Comparison of ENCODE assay signal across 26 cellular contexts in genomic region chr6:320351-321157, GRCh38. TPM values are rescaled to one million over a fixed set of nuclear protein-coding genes. Genes with fewer than 3 reads are reported as not detected.
DNase-seq lines count a peak whose midpoint lies in the region; ATAC-seq and TF ChIP-seq lines count a peak whose summit lies in the region.
"Had no signal": no experiment of that assay in that cellular context is flagged by ENCODE, and none has a peak within 500 bp of the region (broad histone marks: within the 10 kb centered on the region; RNA-seq: fewer than 3 reads in every experiment).

No MANE protein-coding gene starts in this region.

- peaks cover 4% of the 10 kb centered on the region for H3K36me3 Mint-ChIP-seq in stimulated activated memory B cell treated with anti-CD40 and anti-IgM and Interleukin-4, amounts not matched to agents 10 μg/mL and 1 μg/mL and 100 μg/mL, for 72 hours

- TF ChIP-seq POLR2A in GM19099 (IDR thresholded peaks at IDR 0.05; ENCODE audit: extremely low read depth, insufficient read length, low read depth) = peak; percentile 57

- DNase-seq in Right ventricle myocardium superior = peak; percentile 40
- DNase-seq in heart right ventricle = no peak
- DNase-seq in coronary artery (ENCODE audit: low spot score) = peak; percentile 69
- DNase-seq: activated CD4-positive, alpha-beta T cell treated with anti-CD3 and anti-CD28 coated beads, Interleukin-2, amount 50 U/mL, for 4 hours; activated CD8-positive, alpha-beta memory T cell treated with anti-CD3 and anti-CD28 coated beads, Interleukin-2, amount 50 U/mL, for 4 hours; activated naive CD8-positive, alpha-beta T cell treated with anti-CD3 and anti-CD28 coated beads, Interleukin-2, amount 50 U/mL, for 24 hours; cerebellar nuclear complex; GDM1; heart left ventricle; Karpas-422; MV-4-11; naive thymus-derived CD4-positive, alpha-beta T cell; NCI-H146; NCI-H2171; NCI-H526 treated with DMSO at 0.1 percent for 48 hours; stimulated activated CD4-positive, alpha-beta T cell treated with anti-CD3 and anti-CD28 coated beads, Interleukin-4, amount 100 ng/mL, for 1 hour; stimulated activated naive CD4-positive, alpha-beta T cell; testis had no signal

- peak overlapping the region; percentile 8 for H3K4me3 Mint-ChIP-seq in stimulated activated memory B cell treated with anti-CD40 and anti-IgM and Interleukin-4, amounts not matched to agents 10 μg/mL and 1 μg/mL and 100 μg/mL, for 72 hours
- H3K4me3 Mint-ChIP-seq: activated naive CD8-positive, alpha-beta T cell treated with anti-CD3 and anti-CD28 coated beads, Interleukin-2, amount 50 U/mL, for 24 hours; naive thymus-derived CD4-positive, alpha-beta T cell; T-helper 2 cell treated with Interferon-gamma antibody and Interleukin-4, amounts not matched to agents 5 μg/mL and 100 μg/mL, for 36 hours had no signal

- ATAC-seq in Right ventricle myocardium superior (ENCODE audit: poor library complexity) (no peak), heart right ventricle (no peak), GM21447 (IDR thresholded peaks at IDR 0.05; ENCODE audit: unreplicated experiment) (no peak), GM21367 (IDR thresholded peaks at IDR 0.05; ENCODE audit: unreplicated experiment) (no peak), GM18517 (IDR thresholded peaks at IDR 0.05; ENCODE audit: unreplicated experiment) (no peak)
- peak; percentile 35 for ATAC-seq in stimulated activated memory B cell treated with anti-CD40 and anti-IgM and Interleukin-4, amounts not matched to agents 10 μg/mL and 1 μg/mL and 100 μg/mL, for 72 hours
- ATAC-seq: A549; activated naive CD8-positive, alpha-beta T cell treated with anti-CD3 and anti-CD28 coated beads, Interleukin-2, amount 50 U/mL, for 24 hours; naive thymus-derived CD4-positive, alpha-beta T cell had no signal

- no peaks in the 10 kb centered on the region for H3K27me3 ChIP-seq in heart right ventricle
- H3K27me3 ChIP-seq: heart left ventricle, testis, vagina had no signal

- H3K27ac Mint-ChIP-seq in stimulated activated memory B cell treated with anti-CD40 and anti-IgM and Interleukin-4, amounts not matched to agents 10 μg/mL and 1 μg/mL and 100 μg/mL, for 72 hours = no peak overlapping the region
- H3K27ac Mint-ChIP-seq: activated naive CD8-positive, alpha-beta T cell treated with anti-CD3 and anti-CD28 coated beads, Interleukin-2, amount 50 U/mL, for 24 hours; naive thymus-derived CD4-positive, alpha-beta T cell; T-helper 2 cell treated with Interferon-gamma antibody and Interleukin-4, amounts not matched to agents 5 μg/mL and 100 μg/mL, for 36 hours had no signal

- H3K27me3 Mint-ChIP-seq in stimulated activated memory B cell treated with anti-CD40 and anti-IgM and Interleukin-4, amounts not matched to agents 10 μg/mL and 1 μg/mL and 100 μg/mL, for 72 hours = no peaks in the 10 kb centered on the region
- H3K27me3 Mint-ChIP-seq: activated naive CD8-positive, alpha-beta T cell treated with anti-CD3 and anti-CD28 coated beads, Interleukin-2, amount 50 U/mL, for 24 hours; naive thymus-derived CD4-positive, alpha-beta T cell had no signal

- 89 to 90% methylated on average over 13 of the region's 13 CpGs for WGBS in heart right ventricle, 2 donors

- TF ChIP-seq CTCF in heart right ventricle (IDR thresholded peaks at IDR 0.05) (no peak), coronary artery (IDR thresholded peaks at IDR 0.05) (no peak)

- no peaks in the 10 kb centered on the region for H3K9me3 ChIP-seq in heart right ventricle
- H3K9me3 ChIP-seq: A549, heart left ventricle, testis, vagina had no signal

- peaks cover 0 to 51% (median 20%) of the 10 kb centered on the region in 9 donors for H3K4me1 ChIP-seq in heart right ventricle
- H3K4me1 ChIP-seq: A549, testis had no signal

- H3K36me3 ChIP-seq in heart right ventricle = no peaks in the 10 kb centered on the region
- H3K36me3 ChIP-seq: heart left ventricle, vagina had no signal

- intact Hi-C loops in Right ventricle myocardium superior (cut with DNase I) (no loop called here), heart right ventricle (cut with DNase I) (no loop called here)

- H3K9me3 Mint-ChIP-seq in stimulated activated memory B cell treated with anti-CD40 and anti-IgM and Interleukin-4, amounts not matched to agents 10 μg/mL and 1 μg/mL and 100 μg/mL, for 72 hours = no peaks in the 10 kb centered on the region
- H3K9me3 Mint-ChIP-seq: activated naive CD8-positive, alpha-beta T cell treated with anti-CD3 and anti-CD28 coated beads, Interleukin-2, amount 50 U/mL, for 24 hours; T-helper 2 cell treated with Interferon-gamma antibody and Interleukin-4, amounts not matched to agents 5 μg/mL and 100 μg/mL, for 36 hours had no signal

- H3K27ac ChIP-seq in heart right ventricle (peak overlapping the region in 1 of 10 donors; percentile 27), coronary artery (no peak overlapping the region)
- H3K27ac ChIP-seq: A549, testis, vagina had no signal

- H3K4me1 Mint-ChIP-seq in stimulated activated memory B cell treated with anti-CD40 and anti-IgM and Interleukin-4, amounts not matched to agents 10 μg/mL and 1 μg/mL and 100 μg/mL, for 72 hours = peaks cover 33% of the 10 kb centered on the region

- H3K4me3 ChIP-seq in heart right ventricle = no peak overlapping the region
- H3K4me3 ChIP-seq in coronary artery = no peak overlapping the region
- H3K4me3 ChIP-seq: A549, heart left ventricle, testis, vagina had no signal

RNA-seq across cellular contexts. Expression of gene DUSP22, which starts 28.3 kb away (rescaled TPM):
- 50.5 TPM for total RNA-seq in Right ventricle myocardium superior
- 10 to 100 TPM; 43.4 to 70.4 (median 52.5) TPM for total RNA-seq in heart right ventricle
- polyA plus RNA-seq in heart right ventricle = 10 to 100 TPM; 32.0 to 37.1 TPM

Comparison
In these comparisons a context has a peak if more than half of its experiments do, and no peak if none do; other contexts are left out.
1. DNase-seq: peak in Right ventricle myocardium superior (single experiment) and coronary artery (single experiment); none in heart right ventricle (0 of 2).